ENCODE assay signal across 25 cellular contexts in genomic region chr1:76106719-76107235, GRCh38. TPM values are rescaled to one million over a fixed set of nuclear protein-coding genes. Genes with fewer than 3 reads are reported as not detected.
DNase-seq lines count a peak whose midpoint lies in the region; ATAC-seq and TF ChIP-seq lines count a peak whose summit lies in the region.
"Had no signal": no experiment of that assay in that cellular context is flagged by ENCODE, and none has a peak within 500 bp of the region (broad histone marks: within the 10 kb centered on the region; RNA-seq: fewer than 3 reads in every experiment).

No MANE protein-coding gene starts in this region.

- WGBS in ovary, 3 donors = 86 to 95% (median 93%) methylated on average over 1 of the region's 1 CpG

- TF ChIP-seq CTCF in ovary (IDR thresholded peaks at IDR 0.05) = no peak

- no peak for ATAC-seq in GM21423 (IDR thresholded peaks at IDR 0.05; ENCODE audit: unreplicated experiment)
- no peak for ATAC-seq in HG03520 (IDR thresholded peaks at IDR 0.05; ENCODE audit: unreplicated experiment)
- ATAC-seq: A549, GM12878 had no signal

- peaks cover 8% of the 10 kb centered on the region for H3K4me1 ChIP-seq in adipocyte (ENCODE audit: control insufficient read depth, insufficient read depth, low read length)
- H3K4me1 ChIP-seq in ovary (ENCODE audit: insufficient read depth) = no peaks in the 10 kb centered on the region

- DNase-seq in RPMI7951 (ENCODE audit: low read depth) = peak; percentile 13
- peak; percentile 24 for DNase-seq in adipocyte (ENCODE audit: low read depth)
- peak; percentile 70 for DNase-seq in fibroblast of gingiva (ENCODE audit: low read depth)
- DNase-seq in foreskin melanocyte = peak; percentile 84
- DNase-seq in ovary = no peak
- DNase-seq: AML-193; CD4-positive, alpha-beta memory T cell; CD4-positive, CD25-positive, alpha-beta regulatory T cell; CD8-positive, alpha-beta memory T cell; COR-L47; DMS 273 treated with DMSO at 0.1 percent for 48 hours; DMS153; DMS53; DMS79; DND-41; EL; GDM1 had no signal

- intact Hi-C loops in ovary (cut with DNase I) = no loop called here

- H3K9ac ChIP-seq in adipocyte (ENCODE audit: low read length) = no peak overlapping the region
- H3K9ac ChIP-seq: BLaER1 treated with 17β-estradiol and CSF1 and Interleukin-3, amounts not matched to agents 10 nM and 100 nM had no signal

- H3K4me3 ChIP-seq in adipocyte (ENCODE audit: low read length) (no peak overlapping the region), ovary (no peak overlapping the region)
- H3K4me3 ChIP-seq: A549; BLaER1 treated with 17β-estradiol and CSF1 and Interleukin-3, amounts not matched to agents 10 nM and 100 nM; GM12878 had no signal

- TF ChIP-seq POLR2A in ovary (IDR thresholded peaks at IDR 0.05) = no peak

- H3K27ac ChIP-seq in ovary = no peak overlapping the region
- H3K27ac ChIP-seq: 22Rv1; A549; BLaER1 treated with 17β-estradiol and CSF1 and Interleukin-3, amounts not matched to agents 10 nM and 100 nM; C4-2B had no signal

- no peak for TF ChIP-seq EP300 in ovary (IDR thresholded peaks at IDR 0.05)

- H3K9me3 ChIP-seq in adipocyte (ENCODE audit: control insufficient read depth, low read length) = no peaks in the 10 kb centered on the region
- no peaks in the 10 kb centered on the region for H3K9me3 ChIP-seq in ovary
- H3K9me3 ChIP-seq: A549 had no signal

- H3K36me3 ChIP-seq in adipocyte (ENCODE audit: control insufficient read depth, insufficient read depth, low read length, severe bottlenecking) = no peaks in the 10 kb centered on the region
- H3K36me3 ChIP-seq in ovary = no peaks in the 10 kb centered on the region

- H3K27me3 ChIP-seq in adipocyte (replicated peaks; ENCODE audit: control insufficient read depth, insufficient read depth, low read length) = peaks cover 16% of the 10 kb centered on the region
- no peaks in the 10 kb centered on the region for H3K27me3 ChIP-seq in ovary
- H3K27me3 ChIP-seq: BLaER1 treated with 17β-estradiol and CSF1 and Interleukin-3, amounts not matched to agents 10 nM and 100 nM had no signal

RNA-seq across cellular contexts. Expression of gene ST6GALNAC3, which starts 32.2 kb away (rescaled TPM):
- 0.48 and 0.49 TPM in 2 replicates for total RNA-seq in RPMI7951 (2014; rRNA removed; shearing (Covaris generic))
- total RNA-seq in ovary = 1 to 10 TPM; 1.9 to 6.7 (median 5.0) TPM
- polyA plus RNA-seq in ovary = 1 to 10 TPM; 2.0 to 4.0 TPM
- total RNA-seq: G401 had no signal

Comparison
In these comparisons a context has a peak if more than half of its experiments do, and no peak if none do; other contexts are left out.
1. DNase-seq: peak in RPMI7951 (single experiment), adipocyte (single experiment), fibroblast of gingiva (single experiment) and foreskin melanocyte (single experiment); none in ovary (0 of 5).